Comparison of ENCODE assay signal across 22 cellular contexts in genomic region chr16:88297178-88297720, GRCh38.
"Had no signal": no experiment of that assay in that cellular context is flagged by ENCODE, and none has a peak within 500 bp of the region (broad histone marks: within the 10 kb centered on the region; RNA-seq: fewer than 3 reads in every experiment).

No MANE protein-coding gene starts in this region.

- H3K4me3 ChIP-seq: coronary artery, heart right ventricle, left lung, tibial artery had no signal

- DNase-seq: activated CD4-positive, alpha-beta T cell treated with anti-CD3 and anti-CD28 coated beads for 4 hours; activated CD4-positive, alpha-beta T cell treated with anti-CD3 and anti-CD28 coated beads, Interleukin-2, amount 50 U/mL, for 48 hours; activated CD4-positive, CD25-positive, alpha-beta regulatory T cell; activated CD8-positive, alpha-beta memory T cell treated with anti-CD3 and anti-CD28 coated beads, Interleukin-2, amount 50 U/mL, for 48 hours; activated naive CD4-positive, alpha-beta T cell; activated T-cell treated with anti-CD3 and anti-CD28 coated beads, Interleukin-2, amount 50 U/mL, for 4 hours; heart right ventricle; islet precursor cell; naive thymus-derived CD8-positive, alpha-beta T cell; occipital lobe; small intestine; stimulated activated CD4-positive, alpha-beta T cell treated with anti-CD3 and anti-CD28 coated beads, Interleukin-2, amount 100 ng/mL, for 24 hours; stimulated activated naive CD8-positive, alpha-beta T cell treated with anti-CD3 and anti-CD28 coated beads, Interleukin-15, amount 100 ng/mL, for 72 hours; tibial artery had no signal

- H3K36me3 ChIP-seq: heart right ventricle, left lung, tibial artery had no signal

- H3K27ac ChIP-seq: heart right ventricle, left lung had no signal

- H3K27ac Mint-ChIP-seq: activated naive CD8-positive, alpha-beta T cell; activated T-helper 2 cell treated with anti-CD3 and anti-CD28 coated beads, Interferon-gamma antibody, Interleukin-2, Interleukin-4, amounts not matched to agents 10 μg/mL and 5 μg/mL and 100 μg/mL, durations not matched to agents 14 hours and 24 hours and 36 hours; endodermal cell; naive thymus-derived CD8-positive, alpha-beta T cell; stimulated activated effector memory CD8-positive, alpha-beta T cell treated with anti-CD3 and anti-CD28 coated beads, Interleukin-12 subunit alpha, Interleukin-12 subunit beta, amount 100 ng/mL, for 72 hours; stimulated activated naive CD8-positive, alpha-beta T cell treated with anti-CD3 and anti-CD28 coated beads, Interleukin-15, amount 100 ng/mL, for 72 hours; T-helper 1 cell treated with Interleukin-12 subunit alpha and Interleukin-12 subunit beta and Interleukin-4 antibody, amounts not matched to agents 30 μg/mL and 1 μg/mL, for 36 hours had no signal

- H3K4me1 Mint-ChIP-seq: endodermal cell; stimulated activated effector memory CD8-positive, alpha-beta T cell treated with anti-CD3 and anti-CD28 coated beads, Interleukin-12 subunit alpha, Interleukin-12 subunit beta, amount 100 ng/mL, for 72 hours had no signal

- H3K36me3 Mint-ChIP-seq: activated naive CD8-positive, alpha-beta T cell; mesothelial cell of epicardium; naive thymus-derived CD8-positive, alpha-beta T cell; stimulated activated effector memory CD8-positive, alpha-beta T cell treated with anti-CD3 and anti-CD28 coated beads, Interleukin-12 subunit alpha, Interleukin-12 subunit beta, amount 100 ng/mL, for 72 hours had no signal

- H3K4me1 ChIP-seq: left lung had no signal

- H3K4me3 Mint-ChIP-seq: activated naive CD8-positive, alpha-beta T cell; activated T-cell treated with anti-CD3 and anti-CD28 coated beads, Interleukin-2, amount 50 U/mL, for 4 hours; endodermal cell; mesothelial cell of epicardium; naive thymus-derived CD8-positive, alpha-beta T cell; stimulated activated effector memory CD8-positive, alpha-beta T cell treated with anti-CD3 and anti-CD28 coated beads, Interleukin-12 subunit alpha, Interleukin-12 subunit beta, amount 100 ng/mL, for 72 hours; stimulated activated naive CD8-positive, alpha-beta T cell treated with anti-CD3 and anti-CD28 coated beads, Interleukin-15, amount 100 ng/mL, for 72 hours; T-helper 1 cell treated with Interleukin-12 subunit alpha and Interleukin-12 subunit beta and Interleukin-4 antibody, amounts not matched to agents 30 μg/mL and 1 μg/mL, for 36 hours had no signal

- H3K9me3 ChIP-seq: heart right ventricle, left lung, tibial artery had no signal

- ATAC-seq: activated T-cell treated with anti-CD3 and anti-CD28 coated beads, Interleukin-2, amount 50 U/mL, for 4 hours; naive thymus-derived CD8-positive, alpha-beta T cell; stimulated activated effector memory CD8-positive, alpha-beta T cell treated with anti-CD3 and anti-CD28 coated beads, Interleukin-12 subunit alpha, Interleukin-12 subunit beta, amount 100 ng/mL, for 72 hours; stimulated activated naive CD8-positive, alpha-beta T cell treated with anti-CD3 and anti-CD28 coated beads, Interleukin-15, amount 100 ng/mL, for 72 hours had no signal

- H3K27me3 ChIP-seq: tibial artery had no signal

- H3K9me3 Mint-ChIP-seq: activated T-cell treated with anti-CD3 and anti-CD28 coated beads, Interleukin-2, amount 50 U/mL, for 4 hours; activated T-helper 2 cell treated with anti-CD3 and anti-CD28 coated beads, Interferon-gamma antibody, Interleukin-2, Interleukin-4, amounts not matched to agents 10 μg/mL and 5 μg/mL and 100 μg/mL, durations not matched to agents 14 hours and 24 hours and 36 hours; mesothelial cell of epicardium; naive thymus-derived CD8-positive, alpha-beta T cell; stimulated activated effector memory CD8-positive, alpha-beta T cell treated with anti-CD3 and anti-CD28 coated beads, Interleukin-12 subunit alpha, Interleukin-12 subunit beta, amount 100 ng/mL, for 72 hours; stimulated activated naive CD8-positive, alpha-beta T cell treated with anti-CD3 and anti-CD28 coated beads, Interleukin-15, amount 100 ng/mL, for 72 hours; T-helper 1 cell treated with Interleukin-12 subunit alpha and Interleukin-12 subunit beta and Interleukin-4 antibody, amounts not matched to agents 30 μg/mL and 1 μg/mL, for 36 hours had no signal
